In genomic region chr5:128539038-128539429, GRCh38 we compare ENCODE assay signal across 9 cellular contexts. TPM values are rescaled to one million over a fixed set of nuclear protein-coding genes. Genes with fewer than 3 reads are reported as not detected.
DNase-seq lines count a peak whose midpoint lies in the region; ATAC-seq and TF ChIP-seq lines count a peak whose summit lies in the region.
"Had no signal": no experiment of that assay in that cellular context is flagged by ENCODE, and none has a peak within 500 bp of the region (broad histone marks: within the 10 kb centered on the region; RNA-seq: fewer than 3 reads in every experiment).

No MANE protein-coding gene starts in this region.

- H4K20me1 ChIP-seq in SK-N-SH (ENCODE audit: insufficient read depth): no peaks in the 10 kb centered on the region

- no peak for TF ChIP-seq CTCF in SK-N-SH (IDR thresholded peaks at IDR 0.05)
- peak; percentile 11 for TF ChIP-seq CTCF in osteocyte (IDR thresholded peaks at IDR 0.05)

- no peak for ATAC-seq in HG02870 (IDR thresholded peaks at IDR 0.05; ENCODE audit: unreplicated experiment)
- ATAC-seq in GM21619 (IDR thresholded peaks at IDR 0.05; ENCODE audit: unreplicated experiment): no peak

- H3K36me3 Mint-ChIP-seq in osteocyte (ENCODE audit: unreplicated experiment): peaks cover 22% of the 10 kb centered on the region
- H3K36me3 Mint-ChIP-seq: activated naive CD8-positive, alpha-beta T cell treated with anti-CD3 and anti-CD28 coated beads, Interleukin-2, amount 10 ng/mL, durations not matched to agents 7 days and 5 days had no signal

- no peaks in the 10 kb centered on the region for H3K9me2 ChIP-seq in SK-N-SH

- WGBS in SK-N-SH (ENCODE audit: low lambda C conversion rate): 7% methylated on average over 16 of the region's 20 CpGs

- H3K4me3 ChIP-seq in GM08714 (ENCODE audit: low read length): peak overlapping the region; percentile 37; the same call in 1 of the 2 replicates
- peak overlapping the region in 1 of 2 experiments; percentile 45; a peak in 1 of 4 replicates for H3K4me3 ChIP-seq in SK-N-SH (ENCODE audit: low read depth in 2 of 2, low read length in 1 of 2)

- no peaks in the 10 kb centered on the region for H3K27me3 Mint-ChIP-seq in osteocyte (ENCODE audit: unreplicated experiment)

- no peak for TF ChIP-seq RAD21 in SK-N-SH (IDR thresholded peaks at IDR 0.05; ENCODE audit: low read length)

- H3K4me3 Mint-ChIP-seq in osteocyte (ENCODE audit: unreplicated experiment): peak overlapping the region; percentile 93

- DNase-seq in SK-N-SH: no peak
- peak; percentile 72 for DNase-seq in glomerular visceral epithelial cell (ENCODE audit: extremely low spot score)
- no peak for DNase-seq in osteocyte (ENCODE audit: extremely low spot score, unreplicated experiment)
- DNase-seq in mesenteric fat pad (ENCODE audit: low spot score): no peak
- DNase-seq in activated CD8-positive, alpha-beta memory T cell treated with anti-CD3 and anti-CD28 coated beads, Interleukin-2, amount 50 U/mL, for 48 hours: no peak

- H3K27ac ChIP-seq in SK-N-SH (ENCODE audit: low read depth in 2 of 2, low read length in 1 of 2): no peak overlapping the region; a peak in 1 of 4 replicates

- no peaks in the 10 kb centered on the region for H3F3A ChIP-seq in SK-N-SH (replicated peaks; ENCODE audit: insufficient read depth)

- H3K9ac ChIP-seq in SK-N-SH: no peak overlapping the region

- H2AFZ ChIP-seq in SK-N-SH (ENCODE audit: low read depth): no peak overlapping the region

- TF ChIP-seq EP300 in SK-N-SH (IDR thresholded peaks at IDR 0.05; ENCODE audit: borderline replicate concordance in 1 of 2, low read depth in 1 of 2, low read length in 1 of 2): no peak

- H3K4me1 ChIP-seq in SK-N-SH (ENCODE audit: control insufficient read depth in 1 of 2, insufficient read depth in 2 of 2, low read depth in 1 of 2, low read length in 1 of 2): no peaks in the 10 kb centered on the region; a peak in 1 of 4 replicates

- peak overlapping the region; percentile 72; the same call in 1 of the 2 replicates for H3K4me2 ChIP-seq in SK-N-SH

- peak overlapping the region; percentile 87 for H3K27ac Mint-ChIP-seq in osteocyte (ENCODE audit: unreplicated experiment)
- H3K27ac Mint-ChIP-seq: activated naive CD8-positive, alpha-beta T cell treated with anti-CD3 and anti-CD28 coated beads, Interleukin-2, amount 10 ng/mL, durations not matched to agents 7 days and 5 days had no signal

- CTCF ChIA-PET in SK-N-SH (lab: Yijun Ruan, JAX): interaction anchor here (1.2 kb wide), 1 partner anchor 136 kb away, joined by 3 read pairs; no protein-coding TSS in a partner anchor

- H3K9me3 Mint-ChIP-seq in osteocyte (ENCODE audit: unreplicated experiment): peaks cover 5% of the 10 kb centered on the region

- no peaks in the 10 kb centered on the region for H3K36me3 ChIP-seq in SK-N-SH (replicated peaks in 1 of 2; ENCODE audit: control insufficient read depth in 1 of 2, insufficient read depth in 2 of 2, low read length in 1 of 2)

- no peaks in the 10 kb centered on the region for H3K79me2 ChIP-seq in SK-N-SH (ENCODE audit: insufficient read depth)

- POLR2A ChIA-PET in SK-N-SH (lab: Yijun Ruan, JAX): no interaction called here

- H3K27me3 ChIP-seq in SK-N-SH (ENCODE audit: insufficient read depth): peaks cover 46% of the 10 kb centered on the region

- no peaks in the 10 kb centered on the region for H3K9me3 ChIP-seq in SK-N-SH

- H3K4me1 Mint-ChIP-seq in osteocyte (ENCODE audit: unreplicated experiment): peaks cover 20% of the 10 kb centered on the region
- H3K4me1 Mint-ChIP-seq: activated naive CD8-positive, alpha-beta T cell treated with anti-CD3 and anti-CD28 coated beads, Interleukin-2, amount 10 ng/mL, durations not matched to agents 7 days and 5 days had no signal

TF ChIP-seq in SK-N-SH, 30 proteins besides CTCF, POLR2A, EP300 and RAD21:
- TF ChIP-seq EZH2phosphoT487 (IDR thresholded peaks at IDR 0.05; ENCODE audit: borderline replicate concordance, low read depth): 0 out of 2 replicates have a peak, but pooled peaks have one; percentile 50
- TF ChIP-seq TCF12 (IDR thresholded peaks at IDR 0.05): no peak

RNA-seq across cellular contexts. Expression of gene FBN2, which starts 1.0 kb away (rescaled TPM):
- polyA plus RNA-seq in SK-N-SH (2012; rRNA removed): 2.2 and 5.0 TPM in 2 replicates
- 4.3 and 7.1 TPM in 2 replicates for polyA plus RNA-seq in SK-N-SH (2012; cell fraction: cytosol; rRNA removed)
- 4.5 and 5.6 TPM in 2 replicates for polyA plus RNA-seq in SK-N-SH (2012; cell fraction: nucleus; rRNA removed)
- total RNA-seq in osteocyte: 1,151 and 1,312 TPM in 2 replicates
- 1.4 TPM for total RNA-seq in mesenteric fat pad

Comparison
In these comparisons a context has a peak if more than half of its experiments do, and no peak if none do; other contexts are left out.
1. RNA of gene FBN2, which starts 1.0 kb away (total RNA-seq): 1,151 to 1,312 TPM in osteocyte; 1.4 TPM in mesenteric fat pad (single experiment); every median in the first group is over 100 times any median in the second.